In the genomic region with DNA sequence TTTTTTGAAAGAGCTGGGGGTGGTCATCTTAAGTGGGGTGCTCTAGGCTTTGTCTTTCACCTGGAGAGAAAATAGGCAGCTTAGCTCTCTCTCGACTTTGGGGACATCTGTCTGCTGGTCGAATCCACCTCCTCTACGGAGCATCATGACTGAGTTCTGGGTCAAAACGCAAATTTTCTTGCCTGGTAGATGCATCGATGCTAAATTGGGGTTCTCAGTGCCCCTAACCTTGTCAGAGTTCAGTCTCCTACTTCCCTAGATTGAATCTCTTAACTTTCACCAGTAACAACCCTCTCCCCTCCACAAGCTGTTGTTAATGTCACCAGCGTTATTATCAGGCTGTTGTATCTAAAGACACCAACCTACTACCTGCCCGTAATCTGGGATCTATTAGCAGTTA, we compare ENCODE assay signal across 9 cellular contexts. TPM values are rescaled to one million over a fixed set of nuclear protein-coding genes. Genes with fewer than 3 reads are reported as not detected.
DNase-seq lines count a peak whose midpoint lies in the region; ATAC-seq and TF ChIP-seq lines count a peak whose summit lies in the region.
"Had no signal": no experiment of that assay in that cellular context is flagged by ENCODE, and none has a peak within 500 bp of the region (broad histone marks: within the 10 kb centered on the region; RNA-seq: fewer than 3 reads in every experiment).

No MANE protein-coding gene starts in this region.

- H3K4me1 ChIP-seq in right lobe of liver = peaks cover 0 to 18% (median 0%) of the 10 kb centered on the region in 4 donors
- H3K4me1 ChIP-seq in stomach = peaks cover 32 to 63% (median 55%) of the 10 kb centered on the region in 4 donors

- peaks cover 8% of the 10 kb centered on the region; the same call in 1 of the 2 replicates for H3K27me3 ChIP-seq in MG63
- peaks cover 0 to 13% of the 10 kb centered on the region in 2 donors for H3K27me3 ChIP-seq in right lobe of liver
- H3K27me3 ChIP-seq in stomach = peaks cover 7 to 72% (median 58%) of the 10 kb centered on the region in 3 donors

- TF ChIP-seq POLR2A in right lobe of liver (IDR thresholded peaks at IDR 0.05) = no peak
- no peak for TF ChIP-seq POLR2A in stomach (IDR thresholded peaks at IDR 0.05)

- H3K36me3 ChIP-seq in MG63 (no peaks in the 10 kb centered on the region), right lobe of liver (no peaks in the 10 kb centered on the region), stomach (no peaks in the 10 kb centered on the region)

- no peak for TF ChIP-seq CTCF in choroid plexus epithelial cell (conservative IDR thresholded peaks at IDR 0.05; ENCODE audit: low read depth, low read length)
- no peak for TF ChIP-seq CTCF in right lobe of liver (IDR thresholded peaks at IDR 0.05)
- no peak for TF ChIP-seq CTCF in stomach (IDR thresholded peaks at IDR 0.05)

- intact Hi-C loops in right lobe of liver (cut with DNase I) = no loop called here
- intact Hi-C loops in stomach (cut with DNase I; ENCODE audit: low total_unique reads) = no loop called here

- no peaks in the 10 kb centered on the region for H3K9me3 ChIP-seq in MG63
- H3K9me3 ChIP-seq in right lobe of liver = no peaks in the 10 kb centered on the region
- H3K9me3 ChIP-seq in stomach = no peaks in the 10 kb centered on the region

- peak overlapping the region; percentile 61 for H3K4me3 ChIP-seq in MG63
- peak overlapping the region; percentile 84 for H3K4me3 ChIP-seq in choroid plexus epithelial cell (ENCODE audit: low read depth, low read length)
- H3K4me3 ChIP-seq in right lobe of liver = peak overlapping the region; percentile 23 to 34 (median 27)
- H3K4me3 ChIP-seq in stomach = peak overlapping the region; percentile 53 to 73 (median 66)

- H3K27ac ChIP-seq in right lobe of liver = peak overlapping the region in 1 of 3 donors; percentile 44
- peak overlapping the region; percentile 11 to 81 (median 68) for H3K27ac ChIP-seq in stomach

- ATAC-seq in right lobe of liver = no peak
- ATAC-seq in HG03521 (IDR thresholded peaks at IDR 0.05; ENCODE audit: unreplicated experiment) = no peak

- DNase-seq in MG63 (no peak), choroid plexus epithelial cell (ENCODE audit: low read depth) (no peak), right lobe of liver (no peak), stomach (no peak), amniotic stem cell (lab: John Stamatoyannopoulos, UW) (no peak)
- DNase-seq in activated CD4-positive, alpha-beta T cell treated with anti-CD3 and anti-CD28 coated beads, Interleukin-2, amount 50 U/mL, for 48 hours = no peak
- DNase-seq: activated CD4-positive, alpha-beta T cell treated with anti-CD3 and anti-CD28 coated beads, Interleukin-2, amount 50 U/mL, for 1 hour; NCI-H446 had no signal

- 4% methylated on average over 7 of the region's 7 CpGs for WGBS in right lobe of liver (ENCODE audit: insufficient coverage, low coverage, low lambda C conversion rate, missing lambda C conversion rate)
- 0 to 2% (median 1%) methylated on average over 6 to 7 of the region's 7 CpGs for WGBS in stomach, 5 donors

- no peak for TF ChIP-seq EP300 in stomach (IDR thresholded peaks at IDR 0.05)

RNA-seq across cellular contexts. Expression of a gene that starts 0.7 kb away (rescaled TPM):
- 0.22 and 2.5 TPM in 2 replicates for total RNA-seq in MG63 (2014; rRNA removed; shearing (Covaris generic); ENCODE audit: low replicate concordance)
- total RNA-seq in right lobe of liver (1 to 10 TPM in 5 of 6 experiments, under 1 TPM in 1; 0.12 to 4.1 (median 2.0) TPM), stomach (10 to 100 TPM in 1 of 5 donors, 1 to 10 TPM in 1, under 1 TPM in 3; 0.45 to 34.1 (median 0.87) TPM)
- 1 to 10 TPM in 2 of 3 donors, under 1 TPM in 1; 0.68 to 1.8 (median 1.5) TPM for polyA plus RNA-seq in stomach

Comparison
In these comparisons a context has a peak if more than half of its experiments do, and no peak if none do; other contexts are left out.
1. H3K4me3 ChIP-seq: peak in every context shown above with its lines; median percentile 84 in choroid plexus epithelial cell; 66 in stomach; 61 in MG63; 27 in right lobe of liver.